9 cellular contexts compared by ENCODE assay signal in the genomic region with DNA sequence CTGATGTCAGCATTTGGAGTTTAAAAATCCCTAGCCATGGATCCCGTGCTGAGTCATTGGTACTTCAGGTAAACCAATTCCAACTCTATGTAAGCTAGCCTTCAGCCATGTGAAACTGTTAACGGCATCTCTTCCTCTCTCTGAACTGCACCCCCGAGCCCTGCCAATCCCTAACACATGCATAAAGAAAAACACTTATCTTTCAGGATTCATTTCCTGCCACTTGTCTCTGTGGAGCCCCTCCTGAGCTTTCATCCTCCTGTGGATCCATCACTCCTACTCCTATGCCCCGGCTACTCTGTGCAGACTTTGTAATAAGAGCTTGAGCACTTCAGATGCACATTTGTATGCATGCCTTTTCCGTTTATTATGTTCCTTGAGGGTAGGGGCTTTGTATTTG.
DNase-seq lines count a peak whose midpoint lies in the region; ATAC-seq and TF ChIP-seq lines count a peak whose summit lies in the region.
"Had no signal": no experiment of that assay in that cellular context is flagged by ENCODE, and none has a peak within 500 bp of the region (broad histone marks: within the 10 kb centered on the region; RNA-seq: fewer than 3 reads in every experiment).

No MANE protein-coding gene starts in this region.

- H3K27me3 Mint-ChIP-seq in activated CD8-positive, alpha-beta T cell treated with anti-CD3 and anti-CD28 coated beads for 36 hours: no peaks in the 10 kb centered on the region

- peaks cover 8% of the 10 kb centered on the region for H3F3A ChIP-seq in smooth muscle cell (ENCODE audit: low read depth)

- no peaks in the 10 kb centered on the region for H3K9me3 Mint-ChIP-seq in activated CD8-positive, alpha-beta T cell treated with anti-CD3 and anti-CD28 coated beads for 36 hours
- H3K9me3 Mint-ChIP-seq: T-helper 1 cell treated with Interleukin-12 subunit alpha and Interleukin-12 subunit beta and Interleukin-4 antibody, amounts not matched to agents 30 μg/mL and 1 μg/mL, for 36 hours had no signal

- H3K27ac Mint-ChIP-seq in activated CD8-positive, alpha-beta T cell treated with anti-CD3 and anti-CD28 coated beads for 36 hours: no peak overlapping the region
- H3K27ac Mint-ChIP-seq: T-helper 1 cell treated with Interleukin-12 subunit alpha and Interleukin-12 subunit beta and Interleukin-4 antibody, amounts not matched to agents 30 μg/mL and 1 μg/mL, for 36 hours had no signal

- no peak overlapping the region for H3K9ac ChIP-seq in smooth muscle cell (ENCODE audit: low read depth)

- intact Hi-C loops in adrenal gland (cut with DNase I): no loop called here
- intact Hi-C loops in activated CD8-positive, alpha-beta T cell treated with anti-CD3 and anti-CD28 coated beads for 36 hours (cut with micrococcal nuclease): no loop called here

- H3K4me2 ChIP-seq in smooth muscle cell: no peak overlapping the region

- H3K27me3 ChIP-seq in gastroesophageal sphincter (no peaks in the 10 kb centered on the region), smooth muscle cell (ENCODE audit: low read depth) (no peaks in the 10 kb centered on the region), adrenal gland (no peaks in the 10 kb centered on the region)

- TF ChIP-seq CTCF in gastroesophageal sphincter (IDR thresholded peaks at IDR 0.05) (no peak), smooth muscle cell (IDR thresholded peaks at IDR 0.05; ENCODE audit: borderline replicate concordance, insufficient read depth, poor library complexity, severe bottlenecking) (no peak), adrenal gland (IDR thresholded peaks at IDR 0.05) (no peak)
- TF ChIP-seq CTCF in activated CD8-positive, alpha-beta T cell treated with anti-CD3 and anti-CD28 coated beads for 36 hours (IDR thresholded peaks at IDR 0.05): no peak

- no peak for ATAC-seq in gastroesophageal sphincter
- no peak for ATAC-seq in activated CD8-positive, alpha-beta T cell treated with anti-CD3 and anti-CD28 coated beads for 36 hours

- no peak overlapping the region for H3K4me3 Mint-ChIP-seq in activated CD8-positive, alpha-beta T cell treated with anti-CD3 and anti-CD28 coated beads for 36 hours
- H3K4me3 Mint-ChIP-seq: T-helper 1 cell treated with Interleukin-12 subunit alpha and Interleukin-12 subunit beta and Interleukin-4 antibody, amounts not matched to agents 30 μg/mL and 1 μg/mL, for 36 hours had no signal

- H3K4me1 Mint-ChIP-seq in activated CD8-positive, alpha-beta T cell treated with anti-CD3 and anti-CD28 coated beads for 36 hours (ENCODE audit: low read depth): peaks cover 67% of the 10 kb centered on the region

- no peak overlapping the region for H2AFZ ChIP-seq in smooth muscle cell (ENCODE audit: low read depth)

- no peaks in the 10 kb centered on the region for H3K36me3 ChIP-seq in gastroesophageal sphincter
- H3K36me3 ChIP-seq in smooth muscle cell (ENCODE audit: low read depth): no peaks in the 10 kb centered on the region
- H3K36me3 ChIP-seq in adrenal gland (replicated peaks in 1 of 2): no peaks in the 10 kb centered on the region

- peaks cover 91% of the 10 kb centered on the region for H3K79me2 ChIP-seq in smooth muscle cell (ENCODE audit: low read depth)

- DNase-seq in NCI-H748 (lab: John Stamatoyannopoulos, UW; ENCODE audit: unreplicated experiment) (peak; percentile 15), NCI-H748 treated with DMSO at 0.1 percent for 48 hours (lab: John Stamatoyannopoulos, UW) (no peak), NCI-H69 (lab: John Stamatoyannopoulos, UW) (peak; percentile 58), smooth muscle cell (lab: John Stamatoyannopoulos, UW; ENCODE audit: unreplicated experiment) (no peak), adrenal gland (no peak)
- DNase-seq in activated CD8-positive, alpha-beta T cell treated with anti-CD3 and anti-CD28 coated beads for 36 hours: no peak
- DNase-seq in activated CD4-positive, alpha-beta T cell treated with anti-CD3 and anti-CD28 coated beads for 1 hour: no peak

- H3K27ac ChIP-seq in gastroesophageal sphincter (peak overlapping the region; percentile 56 to 77 (median 69)), smooth muscle cell (ENCODE audit: low read depth) (peak overlapping the region; percentile 1), adrenal gland (no peak overlapping the region)

- WGBS in gastroesophageal sphincter (ENCODE audit: low coverage in 1 of 2), 2 donors: 28 to 32% methylated on average over 5 of the region's 5 CpGs
- WGBS in smooth muscle cell (ENCODE audit: low lambda C conversion rate): 51% methylated on average over 5 of the region's 5 CpGs
- 45 to 72% (median 63%) methylated on average over 5 of the region's 5 CpGs for WGBS in adrenal gland, 4 donors

- H3K4me1 ChIP-seq in gastroesophageal sphincter (peaks cover 28 to 92% (median 45%) of the 10 kb centered on the region in 3 donors), smooth muscle cell (ENCODE audit: low read depth) (peaks cover 39% of the 10 kb centered on the region), adrenal gland (replicated peaks in 1 of 2) (peaks cover 0 to 34% of the 10 kb centered on the region in 2 donors)

- POLR2A ChIA-PET in activated CD8-positive, alpha-beta T cell treated with anti-CD3 and anti-CD28 coated beads for 36 hours (lab: Charles Lee): interaction anchor here (1.2 to 1.8 kb wide), 2 partner anchors 10 to 11 kb away, joined by 4 to 6 read pairs; no protein-coding TSS in a partner anchor

- H4K20me1 ChIP-seq in smooth muscle cell (ENCODE audit: low read depth): peaks cover 76% of the 10 kb centered on the region

- TF ChIP-seq EP300 in gastroesophageal sphincter (IDR thresholded peaks at IDR 0.05): no peak

- H3K9me3 ChIP-seq in gastroesophageal sphincter: no peaks in the 10 kb centered on the region
- H3K9me3 ChIP-seq in smooth muscle cell (replicated peaks; ENCODE audit: low read depth): no peaks in the 10 kb centered on the region
- H3K9me3 ChIP-seq in adrenal gland (replicated peaks in 1 of 3): no peaks in the 10 kb centered on the region

- TF ChIP-seq POLR2A in gastroesophageal sphincter (IDR thresholded peaks at IDR 0.05) (no peak), adrenal gland (IDR thresholded peaks at IDR 0.05) (no peak)

- CTCF ChIA-PET in activated CD8-positive, alpha-beta T cell treated with anti-CD3 and anti-CD28 coated beads for 36 hours (lab: Charles Lee): interaction anchor here (0.9 to 2.0 kb wide), 3 partner anchors 11 to 203 kb away, joined by 4 to 6 read pairs (median 4); no protein-coding TSS in a partner anchor

- H3K36me3 Mint-ChIP-seq in activated CD8-positive, alpha-beta T cell treated with anti-CD3 and anti-CD28 coated beads for 36 hours (ENCODE audit: low read depth): no peaks in the 10 kb centered on the region

- H3K4me3 ChIP-seq in gastroesophageal sphincter (no peak overlapping the region), smooth muscle cell (no peak overlapping the region), adrenal gland (no peak overlapping the region)

Comparison
In these comparisons a context has a peak if more than half of its experiments do, and no peak if none do; other contexts are left out.
1. DNase-seq: peak in NCI-H748 (single experiment) and NCI-H69 (single experiment); none in NCI-H748 treated with DMSO at 0.1 percent for 48 hours (single experiment), smooth muscle cell (single experiment), adrenal gland (0 of 7), activated CD8-positive, alpha-beta T cell treated with anti-CD3 and anti-CD28 coated beads for 36 hours (single experiment) and activated CD4-positive, alpha-beta T cell treated with anti-CD3 and anti-CD28 coated beads for 1 hour (single experiment).
2. H3K27ac ChIP-seq: peak in gastroesophageal sphincter (4 of 4) and smooth muscle cell (single experiment); none in adrenal gland (0 of 5).